In the genomic region with DNA sequence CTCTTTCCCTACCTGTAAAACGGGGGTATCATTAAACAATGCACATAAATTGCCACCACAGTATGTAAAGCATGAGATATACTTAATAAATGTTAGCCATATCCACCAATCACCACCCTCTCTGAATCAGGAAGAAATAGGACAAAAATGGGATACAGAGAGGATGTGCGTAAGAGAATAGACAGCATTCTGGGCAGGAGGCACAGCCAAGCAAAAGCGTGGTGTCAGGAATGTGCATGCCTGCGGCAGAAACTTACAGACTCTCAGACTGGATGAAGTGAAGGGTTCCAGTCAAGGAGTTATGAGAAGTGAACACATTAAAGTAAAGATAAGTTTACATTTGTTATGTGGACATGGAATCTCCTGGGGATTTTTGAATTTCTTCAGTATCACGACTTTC, we compare ENCODE assay signal across 23 cellular contexts.
DNase-seq lines count a peak whose midpoint lies in the region; ATAC-seq and TF ChIP-seq lines count a peak whose summit lies in the region.
"Had no signal": no experiment of that assay in that cellular context is flagged by ENCODE, and none has a peak within 500 bp of the region (broad histone marks: within the 10 kb centered on the region; RNA-seq: fewer than 3 reads in every experiment).

No MANE protein-coding gene starts in this region.

- DNase-seq in activated CD4-positive, alpha-beta T cell treated with anti-CD3 and anti-CD28 coated beads, Interleukin-2, amount 10 ng/mL, durations not matched to agents 7 days and 5 days, result no peak
- no peak for DNase-seq in activated CD4-positive, alpha-beta T cell treated with anti-CD3 and anti-CD28 coated beads for 1 hour
- no peak for DNase-seq in CD4-positive, alpha-beta memory T cell
- DNase-seq in choroid plexus epithelial cell (ENCODE audit: low read depth), result peak; percentile 18
- no peak for DNase-seq in caudate nucleus (lab: John Stamatoyannopoulos, UW)
- DNase-seq in NCI-H1092 treated with DMSO at 0.1 percent for 48 hours (lab: John Stamatoyannopoulos, UW), result no peak
- DNase-seq: activated CD4-positive, CD25-positive, alpha-beta regulatory T cell; activated T-cell treated with anti-CD3 and anti-CD28 coated beads, Interleukin-2, amount 50 U/mL, for 48 hours; effector CD4-positive, alpha-beta T cell; gastrocnemius medialis; GM23248; HFFc6; NCI-H2081; NCI-H345; NCI-H774; substantia nigra; upper lobe of right lung had no signal

- H3K27ac ChIP-seq in CD4-positive, alpha-beta memory T cell (ENCODE audit: low read depth, low read length), result no peak overlapping the region
- no peak overlapping the region for H3K27ac ChIP-seq in caudate nucleus (ENCODE audit: low read depth, low read length)
- H3K27ac ChIP-seq: A549, gastrocnemius medialis, GM23248, hepatocyte, upper lobe of right lung had no signal

- intact Hi-C loops in CD4-positive, alpha-beta memory T cell (cut with micrococcal nuclease), result loop anchor here (5.0 kb wide), 2 partner anchors 82 to 233 kb away; partner anchors contain the start of gene NUP107

- peaks cover 76% of the 10 kb centered on the region for H3K4me1 ChIP-seq in CD4-positive, alpha-beta memory T cell (ENCODE audit: insufficient read depth, low read length)
- H3K4me1 ChIP-seq: A549 had no signal

- no peak for ATAC-seq in HG02623 (IDR thresholded peaks at IDR 0.05; ENCODE audit: unreplicated experiment)
- ATAC-seq: A549, gastrocnemius medialis, upper lobe of right lung had no signal

- CTCF ChIA-PET in activated CD4-positive, alpha-beta T cell treated with anti-CD3 and anti-CD28 coated beads, Interleukin-2, amount 10 ng/mL, durations not matched to agents 7 days and 5 days (lab: Charles Lee), result interaction anchor here (1.6 kb wide), 1 partner anchor 80 kb away, joined by 4 read pairs; no protein-coding TSS in a partner anchor
- CTCF ChIA-PET in CD4-positive, alpha-beta memory T cell (lab: Charles Lee; ENCODE audit: partially characterized antibody), result interaction anchor here (1.5 kb wide), 1 partner anchor 11 kb away, joined by 4 read pairs; no protein-coding TSS in a partner anchor

- no peaks in the 10 kb centered on the region for H3K36me3 ChIP-seq in CD4-positive, alpha-beta memory T cell (ENCODE audit: insufficient read depth, low read length)
- H3K36me3 ChIP-seq: gastrocnemius medialis, upper lobe of right lung had no signal

- H3K4me1 Mint-ChIP-seq in activated CD4-positive, alpha-beta T cell treated with anti-CD3 and anti-CD28 coated beads, Interleukin-2, amount 10 ng/mL, durations not matched to agents 7 days and 5 days, result peaks cover 78% of the 10 kb centered on the region
- H3K4me1 Mint-ChIP-seq in CD4-positive, alpha-beta memory T cell, result peaks cover 65 to 91% (median 82%) of the 10 kb centered on the region in 4 donors
- peaks cover 55% of the 10 kb centered on the region for H3K4me1 Mint-ChIP-seq in nephron

- H3K4me3 Mint-ChIP-seq in activated CD4-positive, alpha-beta T cell treated with anti-CD3 and anti-CD28 coated beads, Interleukin-2, amount 10 ng/mL, durations not matched to agents 7 days and 5 days, result no peak overlapping the region
- peak overlapping the region in 5 of 8 donors; percentile 13 to 38 (median 27) for H3K4me3 Mint-ChIP-seq in CD4-positive, alpha-beta memory T cell
- H3K4me3 Mint-ChIP-seq in nephron, result no peak overlapping the region
- H3K4me3 Mint-ChIP-seq: HFFc6 had no signal

- H3K4me3 ChIP-seq in CD4-positive, alpha-beta memory T cell (ENCODE audit: low read length in 2 of 2), result no peak overlapping the region
- no peak overlapping the region for H3K4me3 ChIP-seq in choroid plexus epithelial cell (ENCODE audit: low read depth, low read length)
- H3K4me3 ChIP-seq: A549, gastrocnemius medialis, GM23248, hepatocyte, SK-N-MC, upper lobe of right lung had no signal

- no peaks in the 10 kb centered on the region for H3K27me3 ChIP-seq in CD4-positive, alpha-beta memory T cell (ENCODE audit: insufficient read depth, low read length)
- H3K27me3 ChIP-seq: gastrocnemius medialis, hepatocyte, upper lobe of right lung had no signal

- no peak for TF ChIP-seq CTCF in choroid plexus epithelial cell (conservative IDR thresholded peaks at IDR 0.05; ENCODE audit: low read depth, low read length)
- TF ChIP-seq CTCF in nephron (IDR thresholded peaks at IDR 0.05; ENCODE audit: unreplicated experiment in 3 of 3), result no peak

- H3K9me3 Mint-ChIP-seq in activated CD4-positive, alpha-beta T cell treated with anti-CD3 and anti-CD28 coated beads, Interleukin-2, amount 10 ng/mL, durations not matched to agents 7 days and 5 days, result peaks cover 17% of the 10 kb centered on the region
- peaks cover 0 to 3% (median 0%) of the 10 kb centered on the region in 8 donors for H3K9me3 Mint-ChIP-seq in CD4-positive, alpha-beta memory T cell
- H3K9me3 Mint-ChIP-seq in nephron, result peaks cover 4% of the 10 kb centered on the region
- H3K9me3 Mint-ChIP-seq: HFFc6 had no signal

- H3K9me3 ChIP-seq in CD4-positive, alpha-beta memory T cell (ENCODE audit: control insufficient read depth in 1 of 2, low read length in 2 of 2), result no peaks in the 10 kb centered on the region
- H3K9me3 ChIP-seq: A549, gastrocnemius medialis, upper lobe of right lung had no signal

- POLR2A ChIA-PET in activated CD4-positive, alpha-beta T cell treated with anti-CD3 and anti-CD28 coated beads, Interleukin-2, amount 10 ng/mL, durations not matched to agents 7 days and 5 days (lab: Charles Lee), result no interaction called here
- POLR2A ChIA-PET in CD4-positive, alpha-beta memory T cell (lab: Charles Lee; ENCODE audit: partially characterized antibody), result interaction anchor here (0.9 kb wide), 1 partner anchor 355 kb away, joined by 3 read pairs; the partner anchor contains the start of gene MDM2

- no peaks in the 10 kb centered on the region for H3K27me3 Mint-ChIP-seq in activated CD4-positive, alpha-beta T cell treated with anti-CD3 and anti-CD28 coated beads, Interleukin-2, amount 10 ng/mL, durations not matched to agents 7 days and 5 days
- no peaks in the 10 kb centered on the region for H3K27me3 Mint-ChIP-seq in CD4-positive, alpha-beta memory T cell
- H3K27me3 Mint-ChIP-seq in nephron (ENCODE audit: low read depth), result no peaks in the 10 kb centered on the region
- H3K27me3 Mint-ChIP-seq: IgD-negative memory B cell had no signal

- H3K36me3 Mint-ChIP-seq in activated CD4-positive, alpha-beta T cell treated with anti-CD3 and anti-CD28 coated beads, Interleukin-2, amount 10 ng/mL, durations not matched to agents 7 days and 5 days (ENCODE audit: low read depth), result peaks cover 22% of the 10 kb centered on the region
- no peaks in the 10 kb centered on the region for H3K36me3 Mint-ChIP-seq in CD4-positive, alpha-beta memory T cell
- H3K36me3 Mint-ChIP-seq in nephron (ENCODE audit: low read depth), result no peaks in the 10 kb centered on the region
- H3K36me3 Mint-ChIP-seq: IgD-negative memory B cell had no signal

- peak overlapping the region; percentile 63 for H3K27ac Mint-ChIP-seq in activated CD4-positive, alpha-beta T cell treated with anti-CD3 and anti-CD28 coated beads, Interleukin-2, amount 10 ng/mL, durations not matched to agents 7 days and 5 days
- H3K27ac Mint-ChIP-seq in CD4-positive, alpha-beta memory T cell, result peak overlapping the region in 2 of 7 donors; percentile 64 to 91
- peak overlapping the region; percentile 51 to 86 (median 80) for H3K27ac Mint-ChIP-seq in nephron
- H3K27ac Mint-ChIP-seq: HFFc6 had no signal

Comparison
In these comparisons a context has a peak if more than half of its experiments do, and no peak if none do; other contexts are left out.
1. H3K4me3 Mint-ChIP-seq: peak in CD4-positive, alpha-beta memory T cell (5 of 8); none in activated CD4-positive, alpha-beta T cell treated with anti-CD3 and anti-CD28 coated beads, Interleukin-2, amount 10 ng/mL, durations not matched to agents 7 days and 5 days (single experiment) and nephron (0 of 3).